22 cellular contexts compared by ENCODE assay signal in the genomic region with DNA sequence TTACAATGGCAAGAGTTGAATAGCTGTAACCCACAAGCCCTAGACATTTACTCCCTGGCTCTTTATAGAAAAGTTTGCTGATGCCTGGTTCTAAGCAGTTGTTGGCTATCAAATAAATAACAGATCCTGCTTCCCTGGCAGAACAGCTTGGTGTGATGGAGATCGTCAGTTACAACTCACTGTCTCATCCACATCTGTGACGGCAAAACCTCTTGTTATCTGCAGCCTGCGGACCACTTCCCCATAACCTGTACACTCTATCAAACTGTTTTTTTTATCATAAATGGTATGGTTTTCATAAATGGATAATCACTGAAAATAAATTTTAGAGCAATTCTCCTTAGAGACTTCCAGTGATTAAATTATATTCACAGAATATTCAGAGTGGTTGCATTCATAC.
"Had no signal": no experiment of that assay in that cellular context is flagged by ENCODE, and none has a peak within 500 bp of the region (broad histone marks: within the 10 kb centered on the region; RNA-seq: fewer than 3 reads in every experiment).

No MANE protein-coding gene starts in this region.

- H3K4me1 Mint-ChIP-seq: nephron had no signal

- DNase-seq: effector CD8-positive, alpha-beta T cell; gastrocnemius medialis; heart right ventricle; hypothalamus; islet precursor cell; left ventricle myocardium inferior; lower lobe of right lung; mesenchymal stem cell; midbrain; naive B cell; psoas muscle; retina; spleen; stimulated activated CD4-positive, alpha-beta T cell treated with anti-CD3 and anti-CD28 coated beads, Interleukin-15, amount 100 ng/mL, for 24 hours; stimulated activated CD4-positive, alpha-beta T cell treated with anti-CD3 and anti-CD28 coated beads, Interleukin-1b, Interleukin-23, amount 100 ng/mL, for 48 hours; stimulated activated CD4-positive, alpha-beta T cell treated with anti-CD3 and anti-CD28 coated beads, Interleukin-4, amount 100 ng/mL, for 24 hours; transverse colon had no signal

- H3K27me3 Mint-ChIP-seq: naive B cell; stimulated activated memory B cell treated with anti-CD40 and anti-IgM and Interleukin-4, amounts not matched to agents 10 μg/mL and 1 μg/mL and 100 μg/mL, for 72 hours; stimulated activated naive CD8-positive, alpha-beta T cell treated with anti-CD3 and anti-CD28 coated beads, Interleukin-15, Interleukin-2, amounts not matched to agents 100 ng/mL and 50 ng/mL, for 24 hours had no signal

- H3K4me3 ChIP-seq: coronary artery, gastrocnemius medialis, heart right ventricle, left ventricle myocardium inferior, lower lobe of right lung, psoas muscle, spleen, thoracic aorta, transverse colon had no signal

- H3K9me3 Mint-ChIP-seq: naive B cell; nephron; stimulated activated memory B cell treated with anti-CD40 and anti-IgM and Interleukin-4, amounts not matched to agents 10 μg/mL and 1 μg/mL and 100 μg/mL, for 72 hours; stimulated activated naive CD8-positive, alpha-beta T cell treated with anti-CD3 and anti-CD28 coated beads, Interleukin-15, Interleukin-2, amounts not matched to agents 100 ng/mL and 50 ng/mL, for 24 hours had no signal

- H3K4me3 Mint-ChIP-seq: naive B cell; nephron; stimulated activated memory B cell treated with anti-CD40 and anti-IgM and Interleukin-4, amounts not matched to agents 10 μg/mL and 1 μg/mL and 100 μg/mL, for 72 hours; stimulated activated naive CD8-positive, alpha-beta T cell treated with anti-CD3 and anti-CD28 coated beads, Interleukin-15, Interleukin-2, amounts not matched to agents 100 ng/mL and 50 ng/mL, for 24 hours had no signal

- H3K27ac Mint-ChIP-seq: nephron; stimulated activated memory B cell treated with anti-CD40 and anti-IgM and Interleukin-4, amounts not matched to agents 10 μg/mL and 1 μg/mL and 100 μg/mL, for 72 hours; stimulated activated naive CD8-positive, alpha-beta T cell treated with anti-CD3 and anti-CD28 coated beads, Interleukin-15, Interleukin-2, amounts not matched to agents 100 ng/mL and 50 ng/mL, for 24 hours had no signal

- H3K27ac ChIP-seq: coronary artery, gastrocnemius medialis, left ventricle myocardium inferior, lower lobe of right lung, psoas muscle, spleen, thoracic aorta, transverse colon had no signal

- H3K9me3 ChIP-seq: gastrocnemius medialis, heart right ventricle, left ventricle myocardium inferior, lower lobe of right lung, psoas muscle, spleen, thoracic aorta, transverse colon had no signal

- H3K27me3 ChIP-seq: gastrocnemius medialis, heart right ventricle, spleen, transverse colon had no signal
